ENCODE assay signal across 1 cellular context in genomic region chr22:41780714-41781507, GRCh38.
TF ChIP-seq lines count a peak whose summit lies in the region.

No MANE protein-coding gene starts in this region.

TF ChIP-seq in GM12878, 131 proteins besides CTCF, POLR2A, EP300 and RAD21 (continued from another document and continues in another):
- TF ChIP-seq E2F8 (IDR thresholded peaks at IDR 0.05; ENCODE audit: low read depth, partially characterized antibody) (peak; percentile 55), STAT1 (conservative IDR thresholded peaks at IDR 0.05) (0 out of 2 replicates have a peak, but pooled peaks have one; percentile 71), IKZF2 (IDR thresholded peaks at IDR 0.05) (no peak; a peak in 2 of 4 replicates), BCLAF1 (IDR thresholded peaks at IDR 0.05) (no peak), SREBF1 (IDR thresholded peaks at IDR 0.05; ENCODE audit: low read length) (no peak), RAD51 (IDR thresholded peaks at IDR 0.05) (no peak), ELK1 (IDR thresholded peaks at IDR 0.05; ENCODE audit: low read depth, low read length) (no peak; the same call in 1 of the 2 replicates), STAT3 (IDR thresholded peaks at IDR 0.05; ENCODE audit: low read depth, low read length) (no peak), CEBPZ (IDR thresholded peaks at IDR 0.05; ENCODE audit: low read depth, low read length) (no peak), ZNF24 (IDR thresholded peaks at IDR 0.05) (no peak), IRF3 (IDR thresholded peaks at IDR 0.05) (no peak), EZH2 (IDR thresholded peaks at IDR 0.05; ENCODE audit: borderline replicate concordance, control insufficient read depth, low read depth, low read length) (no peak), MYC (IDR thresholded peaks at IDR 0.05; ENCODE audit: insufficient read depth, insufficient read length, insufficient replicate concordance, low read length, severe bottlenecking) (no peak), POLR2AphosphoS5 (IDR thresholded peaks at IDR 0.05; ENCODE audit: low read length) (peak; percentile 84), ESRRA (IDR thresholded peaks at IDR 0.05; ENCODE audit: low read length) (no peak), ZNF217 (IDR thresholded peaks at IDR 0.05) (no peak), BCL3 (IDR thresholded peaks at IDR 0.05; ENCODE audit: borderline replicate concordance, insufficient read depth, low read depth, low read length, poor library complexity, severe bottlenecking) (no peak), LARP7 (IDR thresholded peaks at IDR 0.05) (no peak), KAT2A (conservative IDR thresholded peaks at IDR 0.05; ENCODE audit: control insufficient read depth, low read depth, low read length) (no peak), YY1 (IDR thresholded peaks at IDR 0.05; ENCODE audit: low read depth, low read length) (no peak; the same call in 1 of the 2 replicates), ATF7 (IDR thresholded peaks at IDR 0.05; ENCODE audit: low read depth) (no peak; the same call in 1 of the 2 replicates), SUPT20H (IDR thresholded peaks at IDR 0.05; ENCODE audit: borderline replicate concordance, control insufficient read depth, low read depth, low read length) (no peak), NFYA (IDR thresholded peaks at IDR 0.05; ENCODE audit: borderline replicate concordance, low read depth, low read length) (no peak; the same call in 1 of the 2 replicates), FOS (IDR thresholded peaks at IDR 0.05; ENCODE audit: borderline replicate concordance, extremely low read depth, insufficient read length) (no peak), ZNF592 (IDR thresholded peaks at IDR 0.05) (no peak), MEF2B (IDR thresholded peaks at IDR 0.05; ENCODE audit: partially characterized antibody, poor library complexity, severe bottlenecking) (peak; percentile 15), NRF1 (conservative IDR thresholded peaks at IDR 0.05; ENCODE audit: low read depth, low read length) (no peak), SMAD1 (IDR thresholded peaks at IDR 0.05; ENCODE audit: low read depth, partially characterized antibody) (no peak), GATAD2B (conservative IDR thresholded peaks at IDR 0.05; ENCODE audit: low read depth) (peak; percentile 38; the same call in 1 of the 2 replicates), HDAC2 (IDR thresholded peaks at IDR 0.05) (no peak), MTA2 (IDR thresholded peaks at IDR 0.05; ENCODE audit: low read depth) (no peak), E2F4 (IDR thresholded peaks at IDR 0.05; ENCODE audit: low read depth, low read length) (no peak), MAX (IDR thresholded peaks at IDR 0.05; ENCODE audit: low read depth, low read length) (peak; percentile 49; the same call in 1 of the 2 replicates), RFX5 (IDR thresholded peaks at IDR 0.05; ENCODE audit: low read depth, low read length) (no peak), ZNF622 (IDR thresholded peaks at IDR 0.05) (no peak), SMARCA5 (IDR thresholded peaks at IDR 0.05) (no peak), POU2F2 (IDR thresholded peaks at IDR 0.05; ENCODE audit: borderline replicate concordance, low read depth, low read length) (0 out of 3 replicates have a peak, but pooled peaks have one; percentile 26), CREM (IDR thresholded peaks at IDR 0.05; ENCODE audit: low read depth) (peak; percentile 88), PAX5 (IDR thresholded peaks at IDR 0.05; ENCODE audit: borderline replicate concordance, low read depth, low read length) (no peak), HCFC1 (IDR thresholded peaks at IDR 0.05; ENCODE audit: low read length) (peak; percentile 30; the same call in 1 of the 2 replicates), ZZZ3 (IDR thresholded peaks at IDR 0.05; ENCODE audit: control insufficient read depth, insufficient read length, low read depth) (no peak), SP1 (IDR thresholded peaks at IDR 0.05; ENCODE audit: low read depth, low read length) (peak; percentile 61), USF2 (IDR thresholded peaks at IDR 0.05; ENCODE audit: borderline replicate concordance, low read depth, low read length) (no peak), CBFB (IDR thresholded peaks at IDR 0.05; ENCODE audit: low read depth) (0 out of 2 replicates have a peak, but pooled peaks have one; percentile 39)
